ENCODE assay signal across 8 cellular contexts in genomic region chr2:201781583-201782051, GRCh38. TPM values are rescaled to one million over a fixed set of nuclear protein-coding genes. Genes with fewer than 3 reads are reported as not detected.
DNase-seq lines count a peak whose midpoint lies in the region; ATAC-seq and TF ChIP-seq lines count a peak whose summit lies in the region.

No MANE protein-coding gene starts in this region.

- no peaks in the 10 kb centered on the region for H3K36me3 ChIP-seq in KMS-11 (ENCODE audit: insufficient read depth)
- no peaks in the 10 kb centered on the region for H3K36me3 ChIP-seq in heart right ventricle

- DNase-seq in NCI-H2081 (lab: John Stamatoyannopoulos, UW) (peak; percentile 6 to 55), NCI-H2081 treated with DMSO at 0.1 percent for 48 hours (lab: John Stamatoyannopoulos, UW) (no peak), heart right ventricle (peak in 1 of 2 donors; percentile 6), putamen (ENCODE audit: low spot score) (peak; percentile 59), inferior parietal cortex (ENCODE audit: extremely low spot score) (no peak)
- peak; percentile 15 for DNase-seq in activated naive CD4-positive, alpha-beta T cell treated with anti-CD3 and anti-CD28 coated beads, Interleukin-2, amount 50 U/mL, for 16 hours

- no peaks in the 10 kb centered on the region for H3K9me3 ChIP-seq in heart right ventricle

- H3K27ac ChIP-seq in KMS-11 (peak overlapping the region; percentile 66), heart right ventricle (peak overlapping the region in 9 of 10 donors; percentile 89 to 94 (median 92))

- peak overlapping the region; percentile 92 for H2AFZ ChIP-seq in KMS-11 (ENCODE audit: low read depth)

- peak overlapping the region; percentile 64 for H3K9ac ChIP-seq in KMS-11

- H3K79me2 ChIP-seq in KMS-11 (ENCODE audit: insufficient read depth, low read depth), result peaks cover 21% of the 10 kb centered on the region; the same call in 1 of the 2 replicates

- H3K4me3 ChIP-seq in KMS-11 (IDR thresholded peaks at IDR 0.05; ENCODE audit: insufficient read depth, low read depth, low read length) (peak overlapping the region; percentile 72), heart right ventricle (peak overlapping the region; percentile 59 to 97 (median 93))

- WGBS in heart right ventricle, 2 donors, result 2 to 7% methylated on average over 13 of the region's 13 CpGs

- H3K27me3 ChIP-seq in KMS-11 (ENCODE audit: insufficient read depth, low read depth) (no peaks in the 10 kb centered on the region), heart right ventricle (peaks cover 0 to 8% (median 0%) of the 10 kb centered on the region in 7 donors)

- no peaks in the 10 kb centered on the region for H4K20me1 ChIP-seq in KMS-11 (ENCODE audit: insufficient read depth)

- intact Hi-C loops in heart right ventricle (cut with DNase I), result loop anchor here in 1 of 10 donors (10.0 kb wide), 1 partner anchor 253 kb away; the partner anchor contains the start of gene FZD7

- ATAC-seq in heart right ventricle, result peak in 7 of 8 donors; percentile 1 to 16 (median 9)
- ATAC-seq in GM21576 (IDR thresholded peaks at IDR 0.05; ENCODE audit: unreplicated experiment), result no peak

- peak overlapping the region; percentile 86 for H3K4me2 ChIP-seq in KMS-11

- TF ChIP-seq CTCF in KMS-11 (conservative IDR thresholded peaks at IDR 0.05; ENCODE audit: low read depth, low read length) (no peak), heart right ventricle (IDR thresholded peaks at IDR 0.05) (no peak)

- H3K4me1 ChIP-seq in KMS-11 (ENCODE audit: low read depth, poor library complexity, severe bottlenecking) (peaks cover 26% of the 10 kb centered on the region), heart right ventricle (peaks cover 0 to 43% (median 39%) of the 10 kb centered on the region in 9 donors)

RNA-seq across cellular contexts. Expression of gene ALS2, which starts 0.9 kb away (rescaled TPM):
- total RNA-seq in heart right ventricle, result 10 to 100 TPM; 26.1 to 49.3 (median 37.9) TPM
- 10 to 100 TPM in 1 of 2 donors, 1 to 10 TPM in 1; 7.8 to 15.7 TPM for polyA plus RNA-seq in heart right ventricle

RNA-seq across cellular contexts. Expression of gene CDK15, which starts 24.7 kb away (rescaled TPM):
- under 1 TPM in 9 of 10 donors, not detected in 1; 0.07 to 0.39 (median 0.19) TPM for total RNA-seq in heart right ventricle
- polyA plus RNA-seq in heart right ventricle, result under 1 TPM; 0.10 to 0.15 TPM

Comparison
In these comparisons a context has a peak if more than half of its experiments do, and no peak if none do; other contexts are left out.
1. DNase-seq: peak in NCI-H2081 (2 of 2), activated naive CD4-positive, alpha-beta T cell treated with anti-CD3 and anti-CD28 coated beads, Interleukin-2, amount 50 U/mL, for 16 hours (single experiment) and putamen (single experiment); none in NCI-H2081 treated with DMSO at 0.1 percent for 48 hours (single experiment) and inferior parietal cortex (single experiment).